19 cellular contexts compared by ENCODE assay signal in genomic region chr12:28946361-28946760, GRCh38.
DNase-seq lines count a peak whose midpoint lies in the region; ATAC-seq and TF ChIP-seq lines count a peak whose summit lies in the region.
"Had no signal": no experiment of that assay in that cellular context is flagged by ENCODE, and none has a peak within 500 bp of the region (broad histone marks: within the 10 kb centered on the region; RNA-seq: fewer than 3 reads in every experiment).

No MANE protein-coding gene starts in this region.

- DNase-seq in A673 (ENCODE audit: low spot score): peak; percentile 5
- DNase-seq in GM23338 (ENCODE audit: low spot score): no peak
- DNase-seq in SK-MEL-5 (ENCODE audit: low read depth, low spot score): peak; percentile 94
- DNase-seq in activated naive CD4-positive, alpha-beta T cell treated with anti-CD3 and anti-CD28 coated beads, Interleukin-2, amount 10 ng/mL, durations not matched to agents 7 days and 5 days: no peak
- no peak for DNase-seq in activated CD4-positive, alpha-beta memory T cell treated with anti-CD3 and anti-CD28 coated beads for 36 hours
- DNase-seq: ACHN; BE2C; C1 segment of cervical spinal cord; Caco-2; Calu3; CD4-positive, alpha-beta memory T cell; CD4-positive, CD25-positive, alpha-beta regulatory T cell; CD8-positive, alpha-beta memory T cell; DMS79 treated with DMSO at 0.1 percent for 48 hours; GF-D8 had no signal

- H3K4me1 ChIP-seq in A673 (ENCODE audit: insufficient read depth, low read length, poor library complexity, severe bottlenecking) (no peaks in the 10 kb centered on the region), GM23338 (ENCODE audit: insufficient read depth) (no peaks in the 10 kb centered on the region)
- H3K4me1 ChIP-seq: A549, BE2C, BLaER1, Caco-2 had no signal

- H3K4me1 Mint-ChIP-seq in GM23338: no peaks in the 10 kb centered on the region
- no peaks in the 10 kb centered on the region for H3K4me1 Mint-ChIP-seq in activated naive CD4-positive, alpha-beta T cell treated with anti-CD3 and anti-CD28 coated beads, Interleukin-2, amount 10 ng/mL, durations not matched to agents 7 days and 5 days
- H3K4me1 Mint-ChIP-seq in activated CD4-positive, alpha-beta memory T cell treated with anti-CD3 and anti-CD28 coated beads for 36 hours (ENCODE audit: low read depth): no peaks in the 10 kb centered on the region
- H3K4me1 Mint-ChIP-seq: CD14-positive monocyte; CD4-positive, alpha-beta memory T cell; CD4-positive, CD25-positive, alpha-beta regulatory T cell; CD8-positive, alpha-beta memory T cell had no signal

- no peaks in the 10 kb centered on the region for H3K36me3 ChIP-seq in A673 (ENCODE audit: insufficient read depth, low read length, poor library complexity, severe bottlenecking)
- no peaks in the 10 kb centered on the region for H3K36me3 ChIP-seq in GM23338 (ENCODE audit: insufficient read depth)
- H3K36me3 ChIP-seq: BE2C, BLaER1 had no signal

- no peaks in the 10 kb centered on the region for H4K20me1 ChIP-seq in GM23338 (replicated peaks; ENCODE audit: insufficient read depth)
- H4K20me1 ChIP-seq: BLaER1 had no signal

- no peaks in the 10 kb centered on the region for H3K9me3 ChIP-seq in A673 (ENCODE audit: low read depth, low read length, poor library complexity, severe bottlenecking)
- H3K9me3 ChIP-seq: A549, BE2C, BLaER1, Caco-2 had no signal

- H2AFZ ChIP-seq in GM23338: peak overlapping the region; percentile 48; the same call in 1 of the 2 replicates

- H3K27me3 Mint-ChIP-seq in GM23338 (ENCODE audit: insufficient read depth, low read depth, poor library complexity): no peaks in the 10 kb centered on the region
- no peaks in the 10 kb centered on the region for H3K27me3 Mint-ChIP-seq in activated naive CD4-positive, alpha-beta T cell treated with anti-CD3 and anti-CD28 coated beads, Interleukin-2, amount 10 ng/mL, durations not matched to agents 7 days and 5 days
- H3K27me3 Mint-ChIP-seq in activated CD4-positive, alpha-beta memory T cell treated with anti-CD3 and anti-CD28 coated beads for 36 hours: no peaks in the 10 kb centered on the region
- H3K27me3 Mint-ChIP-seq: CD4-positive, CD25-positive, alpha-beta regulatory T cell had no signal

- TF ChIP-seq CTCF in A673 (conservative IDR thresholded peaks at IDR 0.05; ENCODE audit: low read depth, low read length) (no peak), GM23338 (conservative IDR thresholded peaks at IDR 0.05; ENCODE audit: low read depth in 2 of 2) (no peak)

- H3K9me3 Mint-ChIP-seq in GM23338: no peaks in the 10 kb centered on the region
- no peaks in the 10 kb centered on the region for H3K9me3 Mint-ChIP-seq in activated naive CD4-positive, alpha-beta T cell treated with anti-CD3 and anti-CD28 coated beads, Interleukin-2, amount 10 ng/mL, durations not matched to agents 7 days and 5 days
- no peaks in the 10 kb centered on the region for H3K9me3 Mint-ChIP-seq in activated CD4-positive, alpha-beta memory T cell treated with anti-CD3 and anti-CD28 coated beads for 36 hours
- H3K9me3 Mint-ChIP-seq: CD4-positive, alpha-beta memory T cell; CD4-positive, CD25-positive, alpha-beta regulatory T cell; CD8-positive, alpha-beta memory T cell had no signal

- H3K79me2 ChIP-seq in GM23338 (replicated peaks; ENCODE audit: insufficient read depth): no peaks in the 10 kb centered on the region

- no peaks in the 10 kb centered on the region for H3K36me3 Mint-ChIP-seq in GM23338 (ENCODE audit: low read depth)
- no peaks in the 10 kb centered on the region for H3K36me3 Mint-ChIP-seq in activated naive CD4-positive, alpha-beta T cell treated with anti-CD3 and anti-CD28 coated beads, Interleukin-2, amount 10 ng/mL, durations not matched to agents 7 days and 5 days
- H3K36me3 Mint-ChIP-seq in activated CD4-positive, alpha-beta memory T cell treated with anti-CD3 and anti-CD28 coated beads for 36 hours: no peaks in the 10 kb centered on the region
- H3K36me3 Mint-ChIP-seq: CD14-positive monocyte; CD4-positive, alpha-beta memory T cell; CD4-positive, CD25-positive, alpha-beta regulatory T cell; CD8-positive, alpha-beta memory T cell had no signal

- H3K27ac ChIP-seq in A673 (ENCODE audit: low read depth, low read length, poor library complexity, severe bottlenecking): no peak overlapping the region
- no peak overlapping the region for H3K27ac ChIP-seq in GM23338 (ENCODE audit: low read depth)
- H3K27ac ChIP-seq: 22Rv1, A549, BLaER1 had no signal

- no peak overlapping the region for H3K4me2 ChIP-seq in GM23338
- H3K4me2 ChIP-seq: A549, BLaER1 had no signal

- CTCF ChIA-PET in A673 (lab: Charles Lee): no interaction called here
- CTCF ChIA-PET in activated naive CD4-positive, alpha-beta T cell treated with anti-CD3 and anti-CD28 coated beads, Interleukin-2, amount 10 ng/mL, durations not matched to agents 7 days and 5 days (lab: Charles Lee): no interaction called here
- CTCF ChIA-PET in activated CD4-positive, alpha-beta memory T cell treated with anti-CD3 and anti-CD28 coated beads for 36 hours (lab: Charles Lee): no interaction called here

- intact Hi-C loops in A673 (cut with micrococcal nuclease; ENCODE audit: unreplicated experiment): no loop called here
- intact Hi-C loops in activated CD4-positive, alpha-beta memory T cell treated with anti-CD3 and anti-CD28 coated beads for 36 hours (cut with micrococcal nuclease): no loop called here

- in situ Hi-C loops in SK-MEL-5 (cut with HindIII; ENCODE audit: low pct_unique_long_range_greater_than_20kb, low sequenced_read_pairs): no loop called here

- H3K27me3 ChIP-seq in A673 (replicated peaks; ENCODE audit: insufficient read depth, low read depth, low read length, poor library complexity): no peaks in the 10 kb centered on the region
- H3K27me3 ChIP-seq in GM23338 (ENCODE audit: insufficient read depth): no peaks in the 10 kb centered on the region
- H3K27me3 ChIP-seq: BE2C, BLaER1 had no signal

- H3K27ac Mint-ChIP-seq in GM23338: no peak overlapping the region
- no peak overlapping the region for H3K27ac Mint-ChIP-seq in activated naive CD4-positive, alpha-beta T cell treated with anti-CD3 and anti-CD28 coated beads, Interleukin-2, amount 10 ng/mL, durations not matched to agents 7 days and 5 days
- H3K27ac Mint-ChIP-seq in activated CD4-positive, alpha-beta memory T cell treated with anti-CD3 and anti-CD28 coated beads for 36 hours: no peak overlapping the region
- H3K27ac Mint-ChIP-seq: CD14-positive monocyte; CD4-positive, CD25-positive, alpha-beta regulatory T cell; CD8-positive, alpha-beta memory T cell had no signal

- no peak overlapping the region for H3K4me3 ChIP-seq in A673 (ENCODE audit: low read depth, low read length, poor library complexity, severe bottlenecking)
- no peak overlapping the region for H3K4me3 ChIP-seq in GM23338
- H3K4me3 ChIP-seq: A549, BLaER1 had no signal

- POLR2A ChIA-PET in A673 (lab: Charles Lee; ENCODE audit: low non-redundant PET): no interaction called here
- POLR2A ChIA-PET in activated CD4-positive, alpha-beta memory T cell treated with anti-CD3 and anti-CD28 coated beads for 36 hours (lab: Charles Lee): no interaction called here

- no peak overlapping the region for H3K4me3 Mint-ChIP-seq in GM23338
- no peak overlapping the region for H3K4me3 Mint-ChIP-seq in activated naive CD4-positive, alpha-beta T cell treated with anti-CD3 and anti-CD28 coated beads, Interleukin-2, amount 10 ng/mL, durations not matched to agents 7 days and 5 days
- H3K4me3 Mint-ChIP-seq in activated CD4-positive, alpha-beta memory T cell treated with anti-CD3 and anti-CD28 coated beads for 36 hours: no peak overlapping the region
- H3K4me3 Mint-ChIP-seq: CD14-positive monocyte; CD4-positive, alpha-beta memory T cell; CD4-positive, CD25-positive, alpha-beta regulatory T cell; CD8-positive, alpha-beta memory T cell had no signal

- H3F3A ChIP-seq in GM23338 (replicated peaks; ENCODE audit: low read depth): no peaks in the 10 kb centered on the region

- BruUV-seq in A673 (replicated peaks; lab: Mats Ljungman, UMichigan): no TSS peak

- no peak for ATAC-seq in GM23338
- ATAC-seq: A549 had no signal

- H3K9me2 ChIP-seq in GM23338 (ENCODE audit: insufficient read depth): no peaks in the 10 kb centered on the region

TF ChIP-seq in GM23338, 12 proteins besides CTCF, POLR2A, EP300 and RAD21 (continues in another document):
- TF ChIP-seq JUNB (IDR thresholded peaks at IDR 0.05; ENCODE audit: unreplicated experiment) (no peak), REST (IDR thresholded peaks at IDR 0.05; ENCODE audit: unreplicated experiment) (no peak), ETS1 (IDR thresholded peaks at IDR 0.05) (no peak), EZH2 (IDR thresholded peaks at IDR 0.05; ENCODE audit: low read depth, unreplicated experiment) (no peak)

Comparison
In these comparisons a context has a peak if more than half of its experiments do, and no peak if none do; other contexts are left out.
1. DNase-seq: peak in A673 (single experiment) and SK-MEL-5 (single experiment); none in GM23338 (single experiment), activated naive CD4-positive, alpha-beta T cell treated with anti-CD3 and anti-CD28 coated beads, Interleukin-2, amount 10 ng/mL, durations not matched to agents 7 days and 5 days (single experiment) and activated CD4-positive, alpha-beta memory T cell treated with anti-CD3 and anti-CD28 coated beads for 36 hours (single experiment).